ENCODE assay signal across 9 cellular contexts in genomic region chr3:188432826-188433525, GRCh38.
DNase-seq lines count a peak whose midpoint lies in the region; ATAC-seq, FAIRE-seq and TF ChIP-seq lines count a peak whose summit lies in the region.
"Had no signal": no experiment of that assay in that cellular context is flagged by ENCODE, and none has a peak within 500 bp of the region (broad histone marks: within the 10 kb centered on the region; RNA-seq: fewer than 3 reads in every experiment).

No MANE protein-coding gene starts in this region.

- no peak for TF ChIP-seq EP300 in A549 (IDR thresholded peaks at IDR 0.05)

- no peak for TF ChIP-seq RAD21 in A549 (conservative IDR thresholded peaks at IDR 0.05 in 1 of 2, IDR thresholded peaks at IDR 0.05 in 1 of 2)

- H3K4me1 ChIP-seq in A549 = peaks cover 44% of the 10 kb centered on the region
- H3K4me1 ChIP-seq in mesenchymal stem cell (ENCODE audit: control insufficient read depth, insufficient read depth, low read depth, low read length) = no peaks in the 10 kb centered on the region

- ATAC-seq in A549 (peak in 1 of 2 experiments; percentile 64; a peak in 3 of 6 replicates), GM18861 (IDR thresholded peaks at IDR 0.05; ENCODE audit: unreplicated experiment) (no peak)

- no peak overlapping the region for H2AFZ ChIP-seq in mesenchymal stem cell (ENCODE audit: low read depth, low read length)

- no peaks in the 10 kb centered on the region for H3K27me3 ChIP-seq in mesenchymal stem cell (ENCODE audit: control insufficient read depth in 1 of 2, insufficient read depth in 1 of 2, low read length in 2 of 2)

- H2BK5ac ChIP-seq in mesenchymal stem cell (ENCODE audit: low read depth, low read length, poor library complexity, severe bottlenecking) = no peak overlapping the region

- CTCF ChIA-PET in A549 (lab: Yijun Ruan, JAX) = no interaction called here

- H3K79me1 ChIP-seq in mesenchymal stem cell (replicated peaks; ENCODE audit: low read length, poor library complexity, severe bottlenecking) = peaks cover 15% of the 10 kb centered on the region

- no peak overlapping the region for H4K91ac ChIP-seq in mesenchymal stem cell (ENCODE audit: low read length)

- no peaks in the 10 kb centered on the region for H3K36me3 ChIP-seq in mesenchymal stem cell (ENCODE audit: control insufficient read depth in 1 of 2, insufficient read depth in 2 of 2, low read depth in 1 of 2, low read length in 2 of 2)

- DNase-seq in A549 (ENCODE audit: low read depth in 1 of 2, low spot score in 1 of 2) = no peak
- DNase-seq in KG1 (lab: John Stamatoyannopoulos, UW) = peak; percentile 43
- peak; percentile 53 for DNase-seq in astrocyte of the spinal cord (ENCODE audit: low read depth, low spot score)
- peak; percentile 66 for DNase-seq in mesenchymal stem cell
- DNase-seq in anterior cingulate cortex (lab: John Stamatoyannopoulos, UW) = no peak
- no peak for DNase-seq in NCI-H748 treated with DMSO at 0.1 percent for 48 hours (lab: John Stamatoyannopoulos, UW)
- DNase-seq in cerebellar nuclear complex (lab: John Stamatoyannopoulos, UW) = no peak
- DNase-seq: NCI-H146 had no signal

- H3K23ac ChIP-seq in mesenchymal stem cell (ENCODE audit: low read length in 2 of 2) = no peak overlapping the region

- 55% methylated on average over 6 of the region's 6 CpGs for WGBS in A549 (ENCODE audit: missing lambda C conversion rate)
- WGBS in mesenchymal stem cell = 53% methylated on average over 3 of the region's 6 CpGs

- H4K8ac ChIP-seq in mesenchymal stem cell (ENCODE audit: low read length) = no peak overlapping the region

- H2BK12ac ChIP-seq in mesenchymal stem cell (ENCODE audit: low read length in 2 of 2) = no peak overlapping the region

- FAIRE-seq in A549 (lab: Jason Lieb, UNC) = no peak

- H2BK120ac ChIP-seq in mesenchymal stem cell (ENCODE audit: low read depth, low read length) = no peak overlapping the region

- no peak for TF ChIP-seq POLR2A in A549 (IDR thresholded peaks at IDR 0.05; ENCODE audit: low read length)

- H3K4me2 ChIP-seq in A549 (peak overlapping the region; percentile 16; the same call in 1 of the 3 replicates), mesenchymal stem cell (ENCODE audit: low read length, poor library complexity, severe bottlenecking) (no peak overlapping the region)

- no peak overlapping the region for H3K14ac ChIP-seq in mesenchymal stem cell (ENCODE audit: low read length in 2 of 2)

- TF ChIP-seq CTCF in A549 (IDR thresholded peaks at IDR 0.05) (no peak), astrocyte of the spinal cord (IDR thresholded peaks at IDR 0.05; ENCODE audit: low read depth, low read length) (no peak)

- POLR2A ChIA-PET in A549 (lab: Yijun Ruan, JAX) = no interaction called here

- H3K4ac ChIP-seq in mesenchymal stem cell (ENCODE audit: low read depth in 1 of 2, low read length in 2 of 2) = no peak overlapping the region

- no peak overlapping the region for H3K18ac ChIP-seq in mesenchymal stem cell (ENCODE audit: low read depth in 1 of 2, low read length in 2 of 2)

- H2BK15ac ChIP-seq in mesenchymal stem cell (ENCODE audit: low read depth, poor library complexity, severe bottlenecking) = no peak overlapping the region

- in situ Hi-C loops in astrocyte of the spinal cord (cut with HindIII; ENCODE audit: low sequenced_read_pairs) = no loop called here

- peak overlapping the region; percentile 0 to 56; a peak in 3 of 6 replicates for H3K27ac ChIP-seq in A549
- no peak overlapping the region for H3K27ac ChIP-seq in mesenchymal stem cell (ENCODE audit: low read length, poor library complexity, severe bottlenecking)

- H2AK5ac ChIP-seq in mesenchymal stem cell (ENCODE audit: low read length, severe bottlenecking) = no peak overlapping the region

- H3K4me3 ChIP-seq in A549 (no peak overlapping the region), astrocyte of the spinal cord (ENCODE audit: low read depth, low read length) (no peak overlapping the region), mesenchymal stem cell (ENCODE audit: insufficient read depth in 1 of 2, low read depth in 1 of 2, low read length in 2 of 2) (no peak overlapping the region)

- H3K9ac ChIP-seq in mesenchymal stem cell (ENCODE audit: low read length) = peak overlapping the region; percentile 76

- H3K9me3 ChIP-seq in A549 = no peaks in the 10 kb centered on the region
- H3K9me3 ChIP-seq in mesenchymal stem cell (ENCODE audit: control insufficient read depth, low read length) = no peaks in the 10 kb centered on the region

TF ChIP-seq in A549, 52 proteins besides CTCF, POLR2A, EP300 and RAD21:
- TF ChIP-seq ATOH8 (CRISPR knock-in tag; IDR thresholded peaks at IDR 0.05; ENCODE audit: low read depth) (no peak), ZC3H11A (IDR thresholded peaks at IDR 0.05) (no peak), NFE2L2 (conservative IDR thresholded peaks at IDR 0.05; ENCODE audit: low read length) (no peak), REST (IDR thresholded peaks at IDR 0.05) (no peak), SMC3 (IDR thresholded peaks at IDR 0.05) (no peak), HDAC2 (IDR thresholded peaks at IDR 0.05) (no peak), NR3C1 (IDR thresholded peaks at IDR 0.05) (no peak), JUNB (IDR thresholded peaks at IDR 0.05) (no peak), ZSCAN20 (CRISPR knock-in tag; IDR thresholded peaks at IDR 0.05) (no peak), CEBPB (IDR thresholded peaks at IDR 0.05) (no peak), PHF8 (IDR thresholded peaks at IDR 0.05; ENCODE audit: borderline replicate concordance, low read depth) (no peak), ELK1 (IDR thresholded peaks at IDR 0.05; ENCODE audit: low read depth, low read length) (no peak)
TF ChIP-seq in A549: peak in this region for 0.

Comparison
In these comparisons a context has a peak if more than half of its experiments do, and no peak if none do; other contexts are left out.
1. DNase-seq: peak in KG1 (single experiment), astrocyte of the spinal cord (single experiment) and mesenchymal stem cell (single experiment); none in A549 (0 of 2), anterior cingulate cortex (0 of 58), NCI-H748 treated with DMSO at 0.1 percent for 48 hours (single experiment) and cerebellar nuclear complex (0 of 2).